8 cellular contexts compared by ENCODE assay signal in genomic region chr2:111667542-111668273, GRCh38.
DNase-seq lines count a peak whose midpoint lies in the region; ATAC-seq and TF ChIP-seq lines count a peak whose summit lies in the region.

No MANE protein-coding gene starts in this region.

- H3K27me3 ChIP-seq in mesendoderm (ENCODE audit: insufficient read depth, low read length, poor library complexity) = no peaks in the 10 kb centered on the region

- H3K36me3 Mint-ChIP-seq in Calu3 (ENCODE audit: insufficient read depth, unreplicated experiment) = peaks cover 6% of the 10 kb centered on the region
- no peaks in the 10 kb centered on the region for H3K36me3 Mint-ChIP-seq in dendritic cell treated with granulocyte-macrophage colony-stimulating factor and Interleukin-4, amounts not matched to agents 40 ng/mL and 50 ng/mL, for 4 days (ENCODE audit: low read depth)

- H2AK5ac ChIP-seq in mesendoderm (ENCODE audit: low read length) = no peak overlapping the region

- DNase-seq in Calu3 (peak; percentile 60), NCI-H226 (peak; percentile 61), mesendoderm (peak; percentile 72), NCI-H2196 (lab: John Stamatoyannopoulos, UW; ENCODE audit: unreplicated experiment) (no peak)
- no peak for DNase-seq in activated CD4-positive, CD25-positive, alpha-beta regulatory T cell (lab: John Stamatoyannopoulos, UW)
- DNase-seq in stimulated activated CD4-positive, alpha-beta T cell treated with anti-CD3 and anti-CD28 coated beads, Interleukin-4, amount 100 ng/mL, for 24 hours = no peak
- no peak for DNase-seq in stimulated activated naive CD8-positive, alpha-beta T cell treated with anti-CD3 and anti-CD28 coated beads, Interleukin-15, amount 100 ng/mL, for 72 hours

- H3K79me2 ChIP-seq in mesendoderm (ENCODE audit: control insufficient read depth, insufficient read depth, low read length) = no peaks in the 10 kb centered on the region

- H3K4me1 ChIP-seq in mesendoderm (ENCODE audit: control insufficient read depth, low read depth, low read length) = no peaks in the 10 kb centered on the region

- peak overlapping the region; percentile 73 for H3K27ac Mint-ChIP-seq in Calu3 (ENCODE audit: unreplicated experiment)
- H3K27ac Mint-ChIP-seq in dendritic cell treated with granulocyte-macrophage colony-stimulating factor and Interleukin-4, amounts not matched to agents 40 ng/mL and 50 ng/mL, for 4 days = peak overlapping the region; percentile 30
- no peak overlapping the region for H3K27ac Mint-ChIP-seq in stimulated activated naive CD8-positive, alpha-beta T cell treated with anti-CD3 and anti-CD28 coated beads, Interleukin-15, amount 100 ng/mL, for 72 hours

- intact Hi-C loops in Calu3 (cut with micrococcal nuclease; ENCODE audit: unreplicated experiment) = loop anchor here (2.0 to 10.0 kb wide), 2 partner anchors 51 to 183 kb away; no protein-coding TSS in a partner anchor
- intact Hi-C loops in dendritic cell treated with granulocyte-macrophage colony-stimulating factor and Interleukin-4, amounts not matched to agents 40 ng/mL and 50 ng/mL, for 4 days (cut with micrococcal nuclease) = loop anchor here (1.0 kb wide), 1 partner anchor 9 kb away; no protein-coding TSS in a partner anchor

- no peak overlapping the region for H3K27ac ChIP-seq in mesendoderm (ENCODE audit: low read depth, low read length)

- H3K4me3 Mint-ChIP-seq in Calu3 (ENCODE audit: low read depth, unreplicated experiment) = no peak overlapping the region
- no peak overlapping the region for H3K4me3 Mint-ChIP-seq in dendritic cell treated with granulocyte-macrophage colony-stimulating factor and Interleukin-4, amounts not matched to agents 40 ng/mL and 50 ng/mL, for 4 days
- no peak overlapping the region for H3K4me3 Mint-ChIP-seq in stimulated activated naive CD8-positive, alpha-beta T cell treated with anti-CD3 and anti-CD28 coated beads, Interleukin-15, amount 100 ng/mL, for 72 hours

- no peak overlapping the region for H3K4me2 ChIP-seq in mesendoderm (ENCODE audit: low read length)

- no peak overlapping the region for H3K4ac ChIP-seq in mesendoderm (ENCODE audit: low read depth, low read length)

- H2BK120ac ChIP-seq in mesendoderm (ENCODE audit: low read depth, low read length) = no peak overlapping the region

- H4K5ac ChIP-seq in mesendoderm (ENCODE audit: low read length) = no peak overlapping the region

- H2BK5ac ChIP-seq in mesendoderm (ENCODE audit: low read length) = no peak overlapping the region

- H3K23ac ChIP-seq in mesendoderm (ENCODE audit: low read length) = no peak overlapping the region

- H3K56ac ChIP-seq in mesendoderm (ENCODE audit: low read length) = no peak overlapping the region

- no peak for ATAC-seq in stimulated activated naive CD8-positive, alpha-beta T cell treated with anti-CD3 and anti-CD28 coated beads, Interleukin-15, amount 100 ng/mL, for 72 hours

- H4K8ac ChIP-seq in mesendoderm (ENCODE audit: low read depth, low read length) = no peak overlapping the region

- CTCF ChIA-PET in Calu3 (lab: Charles Lee) = interaction anchor here (3.2 kb wide), 1 partner anchor 8 kb away, joined by 9 read pairs; no protein-coding TSS in a partner anchor

- no peaks in the 10 kb centered on the region for H3K36me3 ChIP-seq in mesendoderm (ENCODE audit: control insufficient read depth, insufficient read depth, low read length)

- WGBS in mesendoderm (ENCODE audit: extremely low coverage, insufficient coverage, low lambda C conversion rate) = no CpG with 5 or more reads among the region's 3 CpGs

- no peaks in the 10 kb centered on the region for H3K9me3 Mint-ChIP-seq in Calu3 (ENCODE audit: low read depth, unreplicated experiment)
- no peaks in the 10 kb centered on the region for H3K9me3 Mint-ChIP-seq in dendritic cell treated with granulocyte-macrophage colony-stimulating factor and Interleukin-4, amounts not matched to agents 40 ng/mL and 50 ng/mL, for 4 days
- no peaks in the 10 kb centered on the region for H3K9me3 Mint-ChIP-seq in stimulated activated naive CD8-positive, alpha-beta T cell treated with anti-CD3 and anti-CD28 coated beads, Interleukin-15, amount 100 ng/mL, for 72 hours

- H3K9ac ChIP-seq in mesendoderm (ENCODE audit: low read length) = no peak overlapping the region

- H3K79me1 ChIP-seq in mesendoderm (ENCODE audit: low read length) = no peaks in the 10 kb centered on the region

- no peak overlapping the region for H3K4me3 ChIP-seq in mesendoderm (ENCODE audit: low read length)

- no peak overlapping the region for H3K18ac ChIP-seq in mesendoderm (ENCODE audit: low read length)

- no peak for TF ChIP-seq CTCF in Calu3 (IDR thresholded peaks at IDR 0.05; ENCODE audit: unreplicated experiment)

- no peaks in the 10 kb centered on the region for H3K27me3 Mint-ChIP-seq in Calu3 (ENCODE audit: unreplicated experiment)
- peaks cover 1% of the 10 kb centered on the region for H3K27me3 Mint-ChIP-seq in dendritic cell treated with granulocyte-macrophage colony-stimulating factor and Interleukin-4, amounts not matched to agents 40 ng/mL and 50 ng/mL, for 4 days
- H3K27me3 Mint-ChIP-seq in stimulated activated naive CD8-positive, alpha-beta T cell treated with anti-CD3 and anti-CD28 coated beads, Interleukin-15, amount 100 ng/mL, for 72 hours = no peaks in the 10 kb centered on the region

- H2BK15ac ChIP-seq in mesendoderm (replicated peaks; ENCODE audit: low read depth) = no peak overlapping the region

- BruUV-seq in Calu3 (replicated peaks; lab: Mats Ljungman, UMichigan) = no TSS peak

- peaks cover 29% of the 10 kb centered on the region for H3K4me1 Mint-ChIP-seq in Calu3 (ENCODE audit: low read depth, unreplicated experiment)
- H3K4me1 Mint-ChIP-seq in dendritic cell treated with granulocyte-macrophage colony-stimulating factor and Interleukin-4, amounts not matched to agents 40 ng/mL and 50 ng/mL, for 4 days (ENCODE audit: low read depth) = peaks cover 47% of the 10 kb centered on the region
- peaks cover 6% of the 10 kb centered on the region for H3K4me1 Mint-ChIP-seq in stimulated activated naive CD8-positive, alpha-beta T cell treated with anti-CD3 and anti-CD28 coated beads, Interleukin-15, amount 100 ng/mL, for 72 hours

Comparison
In these comparisons a context has a peak if more than half of its experiments do, and no peak if none do; other contexts are left out.
1. DNase-seq: peak in Calu3 (single experiment), NCI-H226 (single experiment) and mesendoderm (single experiment); none in activated CD4-positive, CD25-positive, alpha-beta regulatory T cell (0 of 4), NCI-H2196 (single experiment), stimulated activated CD4-positive, alpha-beta T cell treated with anti-CD3 and anti-CD28 coated beads, Interleukin-4, amount 100 ng/mL, for 24 hours (single experiment) and stimulated activated naive CD8-positive, alpha-beta T cell treated with anti-CD3 and anti-CD28 coated beads, Interleukin-15, amount 100 ng/mL, for 72 hours (0 of 2).
2. H3K27ac Mint-ChIP-seq: peak in Calu3 (single experiment) and dendritic cell treated with granulocyte-macrophage colony-stimulating factor and Interleukin-4, amounts not matched to agents 40 ng/mL and 50 ng/mL, for 4 days (single experiment); none in stimulated activated naive CD8-positive, alpha-beta T cell treated with anti-CD3 and anti-CD28 coated beads, Interleukin-15, amount 100 ng/mL, for 72 hours (0 of 2).